Comparison of ENCODE assay signal across 8 cellular contexts in the genomic region with DNA sequence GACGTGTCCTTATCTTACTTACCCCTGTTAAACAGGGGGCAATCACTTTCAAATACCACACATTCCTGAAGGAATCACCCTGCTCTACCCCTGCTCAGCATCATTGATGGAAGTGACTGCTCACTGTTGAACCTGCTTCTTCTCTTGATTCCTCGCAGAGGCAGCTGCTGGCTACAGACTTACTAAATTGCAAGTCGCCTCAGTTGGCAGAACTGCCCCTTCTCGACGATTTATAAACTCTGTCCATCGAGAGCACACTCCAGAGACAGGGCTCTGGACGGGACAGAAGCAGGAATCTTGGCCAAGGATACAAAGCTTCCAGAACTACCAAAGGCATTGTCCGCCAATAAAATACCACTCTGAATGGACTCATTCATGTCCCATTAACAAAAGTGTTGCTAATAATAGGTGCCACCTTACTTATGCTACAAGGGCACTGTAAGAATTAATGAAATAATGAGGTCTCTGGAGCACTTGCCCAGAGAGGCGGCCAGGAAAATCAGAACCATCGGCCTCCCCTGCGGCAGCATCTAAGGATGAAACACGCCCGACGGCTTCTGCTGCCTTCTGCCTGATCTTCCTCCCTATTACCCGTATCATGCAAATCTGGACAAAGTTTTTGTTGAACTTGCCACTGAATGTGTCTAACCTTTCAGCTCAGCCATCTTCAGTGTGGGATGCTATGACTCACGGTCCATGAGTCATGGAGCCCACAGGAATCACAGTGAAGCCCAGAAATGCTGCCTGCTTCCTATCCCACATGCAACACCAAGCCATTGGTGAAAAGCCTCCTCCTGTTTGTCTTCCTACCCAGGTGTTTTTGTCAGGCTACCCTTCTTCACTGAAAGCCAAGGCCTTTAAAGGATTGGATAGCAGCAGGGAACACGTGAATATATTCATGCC.
DNase-seq lines count a peak whose midpoint lies in the region; ATAC-seq and TF ChIP-seq lines count a peak whose summit lies in the region.

No MANE protein-coding gene starts in this region.

- H3K9me3 Mint-ChIP-seq in natural killer cell treated with Interleukin-12 subunit alpha and Interleukin-12 subunit beta and Interleukin-15 and Interleukin-18, amount 100 ng/mL, for 72 hours: no peaks in the 10 kb centered on the region
- H3K9me3 Mint-ChIP-seq in natural killer cell: no peaks in the 10 kb centered on the region
- no peaks in the 10 kb centered on the region for H3K9me3 Mint-ChIP-seq in activated naive CD8-positive, alpha-beta T cell treated with anti-CD3 and anti-CD28 coated beads, Interleukin-2, amount 50 U/mL, for 24 hours

- no peak overlapping the region for H3K27ac Mint-ChIP-seq in natural killer cell treated with Interleukin-12 subunit alpha and Interleukin-12 subunit beta and Interleukin-15 and Interleukin-18, amount 100 ng/mL, for 72 hours
- H3K27ac Mint-ChIP-seq in natural killer cell: no peak overlapping the region
- H3K27ac Mint-ChIP-seq in activated naive CD8-positive, alpha-beta T cell treated with anti-CD3 and anti-CD28 coated beads, Interleukin-2, amount 50 U/mL, for 24 hours: no peak overlapping the region

- peak; percentile 52 to 61 for ATAC-seq in natural killer cell treated with Interleukin-12 subunit alpha and Interleukin-12 subunit beta and Interleukin-15 and Interleukin-18, amount 100 ng/mL, for 72 hours
- ATAC-seq in natural killer cell (no peak), HG02798 (IDR thresholded peaks at IDR 0.05; ENCODE audit: poor library complexity, unreplicated experiment) (no peak)
- peak; percentile 99 for ATAC-seq in activated naive CD8-positive, alpha-beta T cell treated with anti-CD3 and anti-CD28 coated beads, Interleukin-2, amount 50 U/mL, for 24 hours

- no peak overlapping the region for H3K4me3 Mint-ChIP-seq in natural killer cell treated with Interleukin-12 subunit alpha and Interleukin-12 subunit beta and Interleukin-15 and Interleukin-18, amount 100 ng/mL, for 72 hours
- H3K4me3 Mint-ChIP-seq in natural killer cell: no peak overlapping the region
- no peak overlapping the region for H3K4me3 Mint-ChIP-seq in activated naive CD8-positive, alpha-beta T cell treated with anti-CD3 and anti-CD28 coated beads, Interleukin-2, amount 50 U/mL, for 24 hours

- peaks cover 0 to 10% of the 10 kb centered on the region in 2 donors for H3K4me1 Mint-ChIP-seq in natural killer cell treated with Interleukin-12 subunit alpha and Interleukin-12 subunit beta and Interleukin-15 and Interleukin-18, amount 100 ng/mL, for 72 hours (ENCODE audit: low read depth in 2 of 2)
- H3K4me1 Mint-ChIP-seq in natural killer cell: peaks cover 0 to 5% of the 10 kb centered on the region in 2 donors
- peaks cover 11% of the 10 kb centered on the region for H3K4me1 Mint-ChIP-seq in activated naive CD8-positive, alpha-beta T cell treated with anti-CD3 and anti-CD28 coated beads, Interleukin-2, amount 50 U/mL, for 24 hours

- no peaks in the 10 kb centered on the region for H3K36me3 Mint-ChIP-seq in natural killer cell treated with Interleukin-12 subunit alpha and Interleukin-12 subunit beta and Interleukin-15 and Interleukin-18, amount 100 ng/mL, for 72 hours
- H3K36me3 Mint-ChIP-seq in natural killer cell: no peaks in the 10 kb centered on the region
- H3K36me3 Mint-ChIP-seq in activated naive CD8-positive, alpha-beta T cell treated with anti-CD3 and anti-CD28 coated beads, Interleukin-2, amount 50 U/mL, for 24 hours (ENCODE audit: low read depth): no peaks in the 10 kb centered on the region

- intact Hi-C loops in natural killer cell (cut with micrococcal nuclease): no loop called here

- TF ChIP-seq CTCF in natural killer cell (IDR thresholded peaks at IDR 0.05): no peak

- no peak for DNase-seq in natural killer cell treated with Interleukin-12 subunit alpha and Interleukin-12 subunit beta and Interleukin-15 and Interleukin-18, amount 100 ng/mL, for 72 hours (ENCODE audit: low spot score)
- no peak for DNase-seq in natural killer cell
- DNase-seq in activated naive CD8-positive, alpha-beta T cell treated with anti-CD3 and anti-CD28 coated beads, Interleukin-2, amount 50 U/mL, for 24 hours: peak; percentile 64
- DNase-seq in iris pigment epithelial cell (ENCODE audit: low read depth): peak; percentile 97
- DNase-seq in stimulated activated CD4-positive, alpha-beta T cell treated with anti-CD3 and anti-CD28 coated beads, Interleukin-4, amount 100 ng/mL, for 4 hours: peak; percentile 25 to 69
- no peak for DNase-seq in NCI-H2171 (lab: John Stamatoyannopoulos, UW)
- no peak for DNase-seq in SHP77 treated with DMSO at 0.1 percent for 48 hours (lab: John Stamatoyannopoulos, UW)

- peaks cover 8 to 10% of the 10 kb centered on the region in 2 donors for H3K27me3 Mint-ChIP-seq in natural killer cell treated with Interleukin-12 subunit alpha and Interleukin-12 subunit beta and Interleukin-15 and Interleukin-18, amount 100 ng/mL, for 72 hours
- H3K27me3 Mint-ChIP-seq in natural killer cell (ENCODE audit: low read depth in 2 of 2): peaks cover 3 to 16% of the 10 kb centered on the region in 2 donors
- no peaks in the 10 kb centered on the region for H3K27me3 Mint-ChIP-seq in activated naive CD8-positive, alpha-beta T cell treated with anti-CD3 and anti-CD28 coated beads, Interleukin-2, amount 50 U/mL, for 24 hours

Comparison
In these comparisons a context has a peak if more than half of its experiments do, and no peak if none do; other contexts are left out.
1. ATAC-seq: peak in natural killer cell treated with Interleukin-12 subunit alpha and Interleukin-12 subunit beta and Interleukin-15 and Interleukin-18, amount 100 ng/mL, for 72 hours (2 of 2) and activated naive CD8-positive, alpha-beta T cell treated with anti-CD3 and anti-CD28 coated beads, Interleukin-2, amount 50 U/mL, for 24 hours (single experiment); none in natural killer cell (0 of 3) and HG02798 (single experiment).
2. DNase-seq: peak in activated naive CD8-positive, alpha-beta T cell treated with anti-CD3 and anti-CD28 coated beads, Interleukin-2, amount 50 U/mL, for 24 hours (single experiment), iris pigment epithelial cell (single experiment) and stimulated activated CD4-positive, alpha-beta T cell treated with anti-CD3 and anti-CD28 coated beads, Interleukin-4, amount 100 ng/mL, for 4 hours (2 of 2); none in natural killer cell treated with Interleukin-12 subunit alpha and Interleukin-12 subunit beta and Interleukin-15 and Interleukin-18, amount 100 ng/mL, for 72 hours (single experiment), natural killer cell (single experiment), NCI-H2171 (single experiment) and SHP77 treated with DMSO at 0.1 percent for 48 hours (single experiment).